Comparison of ENCODE assay signal across 37 cellular contexts in the genomic region with DNA sequence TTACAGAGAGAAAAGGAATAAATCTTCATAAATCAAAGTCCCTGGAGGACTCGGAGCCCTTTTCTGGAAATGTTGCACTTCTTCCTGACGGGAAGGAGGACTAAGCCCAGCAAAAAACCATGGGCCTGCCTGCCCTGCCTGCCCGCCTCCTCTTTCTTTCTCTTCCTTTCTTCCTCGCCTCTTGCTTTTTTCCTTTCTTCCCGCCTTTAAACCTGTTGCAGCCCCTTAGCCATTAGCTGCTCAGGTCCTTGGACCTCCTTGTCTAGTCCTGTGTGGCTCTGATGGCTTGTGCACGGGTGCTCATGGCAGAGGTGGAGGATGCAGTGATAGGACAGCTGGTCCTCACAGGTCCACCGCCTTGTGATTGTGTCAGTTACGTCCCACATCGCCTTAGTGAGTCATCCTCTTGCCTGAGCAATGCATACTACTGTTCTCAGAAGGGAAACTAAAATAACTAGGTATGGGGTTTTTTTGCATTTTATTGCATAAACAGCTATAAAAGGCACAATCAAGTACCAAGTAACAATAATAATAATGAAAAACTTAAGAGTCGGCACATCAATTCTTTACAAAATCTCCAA. TPM values are rescaled to one million over a fixed set of nuclear protein-coding genes. Genes with fewer than 3 reads are reported as not detected.
A peak's percentile ranks its signal among the peaks of the same experiment; 100 is the strongest.
DNase-seq lines count a peak whose midpoint lies in the region; ATAC-seq, FAIRE-seq and TF ChIP-seq lines count a peak whose summit lies in the region.
"Had no signal": no experiment of that assay in that cellular context is flagged by ENCODE, and none has a peak within 500 bp of the region (broad histone marks: within the 10 kb centered on the region; RNA-seq: fewer than 3 reads in every experiment).

No MANE protein-coding gene starts in this region.

- H3K79me2 ChIP-seq in GM12878 (ENCODE audit: control insufficient read depth, insufficient read depth, low read length) = no peaks in the 10 kb centered on the region
- peaks cover 17% of the 10 kb centered on the region for H3K79me2 ChIP-seq in parathyroid adenoma

- H3K9me3 Mint-ChIP-seq in glutamatergic neuron (ENCODE audit: unreplicated experiment) = peaks cover 6% of the 10 kb centered on the region
- H3K9me3 Mint-ChIP-seq: activated CD4-positive, alpha-beta T cell treated with anti-CD3 and anti-CD28 coated beads, Interleukin-2, amount 10 ng/mL, durations not matched to agents 7 days and 5 days; activated naive CD4-positive, alpha-beta T cell treated with anti-CD3 and anti-CD28 coated beads for 36 hours; nephron had no signal

- RAD21 ChIA-PET in GM12878 (lab: Charles Lee; ENCODE audit: unreplicated experiment) = no interaction called here

- H3K4me1 Mint-ChIP-seq in glutamatergic neuron (ENCODE audit: low read depth, unreplicated experiment) = no peaks in the 10 kb centered on the region
- H3K4me1 Mint-ChIP-seq: activated CD4-positive, alpha-beta T cell treated with anti-CD3 and anti-CD28 coated beads, Interleukin-2, amount 10 ng/mL, durations not matched to agents 7 days and 5 days; activated CD8-positive, alpha-beta memory T cell treated with anti-CD3 and anti-CD28 coated beads, Interleukin-2, amount 10 ng/mL, durations not matched to agents 7 days and 5 days had no signal

- no peak overlapping the region for H3K4me3 Mint-ChIP-seq in glutamatergic neuron (ENCODE audit: unreplicated experiment)
- H3K4me3 Mint-ChIP-seq: activated CD4-positive, alpha-beta T cell treated with anti-CD3 and anti-CD28 coated beads, Interleukin-2, amount 10 ng/mL, durations not matched to agents 7 days and 5 days; activated CD8-positive, alpha-beta memory T cell treated with anti-CD3 and anti-CD28 coated beads, Interleukin-2, amount 10 ng/mL, durations not matched to agents 7 days and 5 days; activated naive CD4-positive, alpha-beta T cell treated with anti-CD3 and anti-CD28 coated beads for 36 hours; nephron had no signal

- H3K4me2 ChIP-seq in GM12878 (ENCODE audit: control insufficient read depth, insufficient read depth) (no peak overlapping the region), parathyroid adenoma (ENCODE audit: low read length) (peak overlapping the region; percentile 95)

- DNase-seq in NK-92 treated with Interleukin-12 subunit alpha and Interleukin-12 subunit beta, amount 100 ng/mL, for 24 hours (lab: John Stamatoyannopoulos, UW) = peak; percentile 68
- DNase-seq in NK-92 (lab: John Stamatoyannopoulos, UW; ENCODE audit: unreplicated experiment) (no peak), LHCN-M2 (ENCODE audit: low read depth) (peak; percentile 29), GM12878 (ENCODE audit: low read depth, low spot score) (no peak), glutamatergic neuron (no peak)
- no peak for DNase-seq in activated CD4-positive, alpha-beta T cell treated with anti-CD3 and anti-CD28 coated beads for 1 hour
- DNase-seq: activated CD4-positive, alpha-beta T cell treated with anti-CD3 and anti-CD28 coated beads, Interleukin-2, amount 10 ng/mL, durations not matched to agents 7 days and 5 days; activated CD8-positive, alpha-beta memory T cell treated with anti-CD3 and anti-CD28 coated beads, Interleukin-2, amount 10 ng/mL, durations not matched to agents 7 days and 5 days; activated naive CD4-positive, alpha-beta T cell treated with anti-CD3 and anti-CD28 coated beads for 36 hours; adrenal gland; body of pancreas; Calu3; DMS79 treated with DMSO at 0.1 percent for 48 hours; heart left ventricle; Karpas-422; NCI-H1417; NCI-H2029 treated with DMSO at 0.1 percent for 48 hours; NCI-H2227 treated with DMSO at 0.1 percent for 48 hours; NCI-H69; OCI-M1; spleen; stimulated activated CD4-positive, alpha-beta T cell treated with anti-CD3 and anti-CD28 coated beads, Interleukin-2, amount 100 ng/mL, for 48 hours had no signal

- H3K36me3 ChIP-seq in GM12878 (ENCODE audit: control insufficient read depth in 2 of 2, insufficient read depth in 2 of 2, low read length in 1 of 2) (no peaks in the 10 kb centered on the region), parathyroid adenoma (ENCODE audit: control insufficient read depth, insufficient read depth, low read length) (no peaks in the 10 kb centered on the region)
- H3K36me3 ChIP-seq: adrenal gland, heart left ventricle, right atrium auricular region, spleen had no signal

- FAIRE-seq in GM12878 (lab: Jason Lieb, UNC) = no peak
- FAIRE-seq: urothelium cell line had no signal

- no peak overlapping the region for H3K4me3 ChIP-seq in GM12878
- peak overlapping the region; percentile 83 for H3K4me3 ChIP-seq in parathyroid adenoma (ENCODE audit: low read depth, low read length)
- H3K4me3 ChIP-seq: adrenal gland, body of pancreas, heart left ventricle, lung, right atrium auricular region, spleen had no signal

- no peak overlapping the region for H3K27ac Mint-ChIP-seq in glutamatergic neuron (ENCODE audit: unreplicated experiment)
- H3K27ac Mint-ChIP-seq: activated CD4-positive, alpha-beta T cell treated with anti-CD3 and anti-CD28 coated beads, Interleukin-2, amount 10 ng/mL, durations not matched to agents 7 days and 5 days; activated CD8-positive, alpha-beta memory T cell treated with anti-CD3 and anti-CD28 coated beads, Interleukin-2, amount 10 ng/mL, durations not matched to agents 7 days and 5 days; activated naive CD4-positive, alpha-beta T cell treated with anti-CD3 and anti-CD28 coated beads for 36 hours; CD14-positive monocyte had no signal

- no peaks in the 10 kb centered on the region for H3K36me3 Mint-ChIP-seq in glutamatergic neuron (ENCODE audit: unreplicated experiment)
- H3K36me3 Mint-ChIP-seq: activated CD8-positive, alpha-beta memory T cell treated with anti-CD3 and anti-CD28 coated beads, Interleukin-2, amount 10 ng/mL, durations not matched to agents 7 days and 5 days had no signal

- intact Hi-C loops in GM12878 (cut with micrococcal nuclease; ENCODE audit: unreplicated experiment) = no loop called here

- SMC1A ChIA-PET in GM12878 (lab: Charles Lee; ENCODE audit: uncharacterized antibody, unreplicated experiment) = no interaction called here

- H4K20me1 ChIP-seq in GM12878 (ENCODE audit: control insufficient read depth, insufficient read depth) = no peaks in the 10 kb centered on the region; the same call in 1 of the 2 replicates

- TF ChIP-seq RAD21 in GM12878 (IDR thresholded peaks at IDR 0.05; ENCODE audit: insufficient read depth, low read depth, low read length) = no peak

- no peak overlapping the region for H3K9ac ChIP-seq in GM12878 (ENCODE audit: control insufficient read depth, insufficient read depth, low read length)
- H3K9ac ChIP-seq in parathyroid adenoma = no peak overlapping the region

- H3K4me1 ChIP-seq in GM12878 (ENCODE audit: control insufficient read depth, insufficient read depth, low read length) (no peaks in the 10 kb centered on the region), parathyroid adenoma (peaks cover 23% of the 10 kb centered on the region)
- H3K4me1 ChIP-seq: adrenal gland, body of pancreas, heart left ventricle, right atrium auricular region had no signal

- H3K9me3 ChIP-seq in GM12878 (replicated peaks; ENCODE audit: control insufficient read depth, insufficient read depth, low read length) (no peaks in the 10 kb centered on the region), parathyroid adenoma (ENCODE audit: control insufficient read depth, low read length) (no peaks in the 10 kb centered on the region)
- H3K9me3 ChIP-seq: adrenal gland, body of pancreas, heart left ventricle, right atrium auricular region, spleen had no signal

- WGBS in GM12878 (ENCODE audit: insufficient coverage, insufficient replicate concordance, low lambda C conversion rate, missing lambda C conversion rate) = 24% methylated on average over 10 of the region's 10 CpGs

- CTCF ChIA-PET in GM12878 (lab: Yijun Ruan, JAX) = interaction anchor here (0.6 to 0.9 kb wide), 3 partner anchors 57 to 109 kb away, joined by 3 read pairs; no protein-coding TSS in a partner anchor

- no peak overlapping the region for H3K27ac ChIP-seq in GM12878 (ENCODE audit: control insufficient read depth, insufficient read depth)
- H3K27ac ChIP-seq in parathyroid adenoma = peak overlapping the region; percentile 97
- H3K27ac ChIP-seq: 22Rv1, adrenal gland, body of pancreas, epithelial cell of prostate, heart left ventricle, HL-60, right atrium auricular region, spleen, VCaP had no signal

- H2AFZ ChIP-seq in GM12878 (ENCODE audit: control insufficient read depth, low read depth, low read length) (no peak overlapping the region), parathyroid adenoma (no peak overlapping the region)

- ATAC-seq in GM12878 = peak; percentile 82
- ATAC-seq in GM19463 (IDR thresholded peaks at IDR 0.05; ENCODE audit: unreplicated experiment) = no peak
- ATAC-seq: activated CD8-positive, alpha-beta memory T cell treated with anti-CD3 and anti-CD28 coated beads, Interleukin-2, amount 10 ng/mL, durations not matched to agents 7 days and 5 days; body of pancreas; heart left ventricle; Right ventricle myocardium inferior had no signal

- TF ChIP-seq POLR2A in GM12878 (IDR thresholded peaks at IDR 0.05; ENCODE audit: low read depth, low read length) = no peak

- in situ Hi-C loops in GM12878 (cut with MboI) = no loop called here

- TF ChIP-seq CTCF in GM12878 (IDR thresholded peaks at IDR 0.05 in 2 of 3, conservative IDR thresholded peaks at IDR 0.05 in 1 of 3; ENCODE audit: control insufficient read depth in 2 of 3, extremely low read depth in 1 of 3, insufficient read depth in 1 of 3, low read depth in 3 of 3, low read length in 3 of 3) (no peak), parathyroid adenoma (IDR thresholded peaks at IDR 0.05) (no peak), glutamatergic neuron (IDR thresholded peaks at IDR 0.05; ENCODE audit: partially characterized antibody, unreplicated experiment) (no peak)

- TF ChIP-seq EP300 in GM12878 (IDR thresholded peaks at IDR 0.05; ENCODE audit: borderline replicate concordance in 1 of 2, control insufficient read depth in 1 of 2, low read depth in 2 of 2, low read length in 2 of 2) = no peak

- H3K27me3 ChIP-seq in GM12878 (replicated peaks in 1 of 2; ENCODE audit: control insufficient read depth in 2 of 2, insufficient read depth in 2 of 2, low read length in 1 of 2) (peaks cover 14 to 28% of the 10 kb centered on the region in 2 experiments), parathyroid adenoma (ENCODE audit: control insufficient read depth, insufficient read depth, low read length) (no peaks in the 10 kb centered on the region)

- POLR2A ChIA-PET in GM12878 (lab: Charles Lee) = interaction anchor here (0.5 kb wide), 1 partner anchor 81 kb away, joined by 3 read pairs; no protein-coding TSS in a partner anchor

- no TSS peak for BruUV-seq in GM12878 (replicated peaks; lab: Mats Ljungman, UMichigan)

- H3K27me3 Mint-ChIP-seq in glutamatergic neuron (ENCODE audit: unreplicated experiment) = peaks cover 38% of the 10 kb centered on the region

RNA-seq across cellular contexts. Expression of gene DMRT3, which starts 6.3 kb away (rescaled TPM):
- total RNA-seq in LHCN-M2 (2014; rRNA removed) (not detected in 2 replicates), GM12878 (2014; rRNA removed) (0.06 TPM in 1 of 2 replicates, not detected in the other), GM12878 (2014; rRNA removed; fragmentation: Illumina TruSeq; extraction: Trizol) (not detected in 2 replicates), GM12878 (2021) (not detected in 2 replicates), glutamatergic neuron (ENCODE audit: unreplicated experiment) (1.7 TPM)
- not detected for polyA plus RNA-seq in LHCN-M2 (2012)
- not detected in 2 replicates for total RNA-seq in GM12878 (2013; cell fraction: nucleolus; rRNA removed)
- not detected for polyA plus RNA-seq in GM12878 (2011; ENCODE audit: low read depth)
- polyA plus RNA-seq in GM12878 (2011; rRNA removed) (not detected in 2 replicates), GM12878 (2014; fragmentation: Illumina TruSeq; extraction: Trizol) (not detected in 2 replicates), GM12878 (2014; fragmentation: Nextera tagmentation; extraction: Ambion mirVana) (under 1 TPM in 1 of 2 experiments, not detected in 1; 0.11 TPM), GM12878 (2014; rRNA removed) (0.03 TPM in 1 of 2 replicates, not detected in the other), GM12878 (2016; fragmentation: Nextera tagmentation; extraction: Ambion mirVana) (not detected)
- 0.04 TPM in 1 of 2 replicates, not detected in the other for polyA plus RNA-seq in GM12878 (2011; cell fraction: cytosol; rRNA removed)
- polyA plus RNA-seq in GM12878 (2011; cell fraction: nucleus; rRNA removed) = not detected in 2 replicates
- not detected in 2 replicates for polyA plus RNA-seq in GM12878 (2012)
- not detected in 2 replicates for polyA minus RNA-seq in GM12878 (2011; rRNA and poly(A)+ RNA removed)
- polyA minus RNA-seq in GM12878 (2011; cell fraction: cytosol; rRNA and poly(A)+ RNA removed) = not detected in 2 replicates
- polyA minus RNA-seq in GM12878 (2011; cell fraction: nucleus; rRNA and poly(A)+ RNA removed) = not detected in 2 replicates
- total RNA-seq: activated CD4-positive, alpha-beta T cell treated with anti-CD3 and anti-CD28 coated beads, Interleukin-2, amount 10 ng/mL, durations not matched to agents 7 days and 5 days; activated CD8-positive, alpha-beta memory T cell treated with anti-CD3 and anti-CD28 coated beads, Interleukin-2, amount 10 ng/mL, durations not matched to agents 7 days and 5 days; activated naive CD4-positive, alpha-beta T cell treated with anti-CD3 and anti-CD28 coated beads for 36 hours; adrenal gland; body of pancreas; Calu3; chondrocyte; lung; mucosa of gallbladder; right atrium auricular region; Right ventricle myocardium inferior; spleen; temporal lobe had no signal
- polyA plus RNA-seq: CD14-positive monocyte, heart left ventricle, spleen had no signal

Comparison
In these comparisons a context has a peak if more than half of its experiments do, and no peak if none do; other contexts are left out.
1. DNase-seq: peak in NK-92 treated with Interleukin-12 subunit alpha and Interleukin-12 subunit beta, amount 100 ng/mL, for 24 hours (single experiment) and LHCN-M2 (single experiment); none in NK-92 (single experiment), GM12878 (single experiment), glutamatergic neuron (single experiment) and activated CD4-positive, alpha-beta T cell treated with anti-CD3 and anti-CD28 coated beads for 1 hour (single experiment).